Comparison of ENCODE assay signal across 26 cellular contexts in the genomic region with DNA sequence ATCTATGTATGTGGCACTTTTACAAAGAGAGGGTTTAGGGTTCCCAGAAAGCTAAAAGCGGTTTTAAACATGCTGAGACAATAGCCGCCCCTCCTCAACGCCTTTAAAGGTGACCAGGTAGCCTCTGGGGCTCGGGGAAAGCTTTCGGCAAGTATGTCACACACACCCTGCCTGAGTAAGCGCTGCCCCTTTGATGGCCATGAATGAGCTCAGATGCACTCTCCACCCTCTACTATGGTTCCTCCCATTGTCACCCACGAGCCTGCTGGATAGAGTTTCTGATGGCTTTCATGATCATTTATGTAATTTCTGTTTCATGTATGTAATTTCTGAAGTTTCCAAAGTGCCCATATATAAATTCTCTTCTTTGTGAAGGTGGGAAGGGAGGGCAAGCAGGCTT.
"Had no signal": no experiment of that assay in that cellular context is flagged by ENCODE, and none has a peak within 500 bp of the region (broad histone marks: within the 10 kb centered on the region; RNA-seq: fewer than 3 reads in every experiment).

No MANE protein-coding gene starts in this region.

- H3K4me1 Mint-ChIP-seq: memory B cell; naive B cell; stimulated activated effector memory CD8-positive, alpha-beta T cell treated with anti-CD3 and anti-CD28 coated beads, Interleukin-12 subunit alpha, Interleukin-12 subunit beta, amount 100 ng/mL, for 72 hours had no signal

- H3K9me3 ChIP-seq: gastroesophageal sphincter, heart left ventricle, mucosa of descending colon, prostate gland, right atrium auricular region, stomach, thyroid gland, upper lobe of left lung had no signal

- H3K4me2 ChIP-seq: hepatocyte had no signal

- H3K9me3 Mint-ChIP-seq: dendritic cell treated with granulocyte-macrophage colony-stimulating factor and Interleukin-4, amounts not matched to agents 40 ng/mL and 50 ng/mL, for 4 days; memory B cell; mesothelial cell of epicardium; naive B cell; natural killer cell treated with Interleukin-12 subunit alpha and Interleukin-12 subunit beta and Interleukin-15 and Interleukin-18, amount 100 ng/mL, for 72 hours; neural crest cell; stimulated activated effector memory CD8-positive, alpha-beta T cell treated with anti-CD3 and anti-CD28 coated beads, Interleukin-12 subunit alpha, Interleukin-12 subunit beta, amount 100 ng/mL, for 72 hours had no signal

- H3K27ac Mint-ChIP-seq: dendritic cell treated with granulocyte-macrophage colony-stimulating factor and Interleukin-4, amounts not matched to agents 40 ng/mL and 50 ng/mL, for 4 days; memory B cell; mesothelial cell of epicardium; natural killer cell treated with Interleukin-12 subunit alpha and Interleukin-12 subunit beta and Interleukin-15 and Interleukin-18, amount 100 ng/mL, for 72 hours; stimulated activated effector memory CD8-positive, alpha-beta T cell treated with anti-CD3 and anti-CD28 coated beads, Interleukin-12 subunit alpha, Interleukin-12 subunit beta, amount 100 ng/mL, for 72 hours had no signal

- H3K27me3 Mint-ChIP-seq: dendritic cell treated with granulocyte-macrophage colony-stimulating factor and Interleukin-4, amounts not matched to agents 40 ng/mL and 50 ng/mL, for 4 days; memory B cell; naive B cell; natural killer cell treated with Interleukin-12 subunit alpha and Interleukin-12 subunit beta and Interleukin-15 and Interleukin-18, amount 100 ng/mL, for 72 hours had no signal

- H3K27ac ChIP-seq: foreskin keratinocyte, gastroesophageal sphincter, heart left ventricle, hepatocyte, parathyroid adenoma, prostate gland, right atrium auricular region, stomach, thyroid gland, upper lobe of left lung had no signal

- H3K79me2 ChIP-seq: hepatocyte had no signal

- H3K4me3 ChIP-seq: gastroesophageal sphincter, heart left ventricle, hepatocyte, lung, mucosa of descending colon, prostate gland, right atrium auricular region, stomach, thyroid gland, upper lobe of left lung had no signal

- H3K27me3 ChIP-seq: foreskin keratinocyte, gastroesophageal sphincter, heart left ventricle, hepatocyte, right atrium auricular region, stomach, thyroid gland, upper lobe of left lung had no signal

- H2AFZ ChIP-seq: hepatocyte, parathyroid adenoma had no signal

- ATAC-seq: foreskin keratinocyte; gastroesophageal sphincter; heart left ventricle; left lobe of liver; mucosa of descending colon; natural killer cell treated with Interleukin-12 subunit alpha and Interleukin-12 subunit beta and Interleukin-15 and Interleukin-18, amount 100 ng/mL, for 72 hours; sciatic nerve; stimulated activated effector memory CD8-positive, alpha-beta T cell treated with anti-CD3 and anti-CD28 coated beads, Interleukin-12 subunit alpha, Interleukin-12 subunit beta, amount 100 ng/mL, for 72 hours had no signal

- H3K4me3 Mint-ChIP-seq: dendritic cell treated with granulocyte-macrophage colony-stimulating factor and Interleukin-4, amounts not matched to agents 40 ng/mL and 50 ng/mL, for 4 days; memory B cell; mesothelial cell of epicardium; naive B cell; natural killer cell treated with Interleukin-12 subunit alpha and Interleukin-12 subunit beta and Interleukin-15 and Interleukin-18, amount 100 ng/mL, for 72 hours; neural crest cell; stimulated activated effector memory CD8-positive, alpha-beta T cell treated with anti-CD3 and anti-CD28 coated beads, Interleukin-12 subunit alpha, Interleukin-12 subunit beta, amount 100 ng/mL, for 72 hours had no signal

- H3K36me3 ChIP-seq: prostate gland had no signal

- H3K9ac ChIP-seq: parathyroid adenoma had no signal

- DNase-seq: effector memory CD4-positive, alpha-beta T cell; foreskin keratinocyte; heart left ventricle; kidney; mucosa of descending colon; naive B cell; stimulated activated CD4-positive, alpha-beta T cell treated with anti-CD3 and anti-CD28 coated beads, Interleukin-2, amount 100 ng/mL, for 24 hours; stimulated activated CD4-positive, alpha-beta T cell treated with anti-CD3 and anti-CD28 coated beads, Interleukin-4, amount 100 ng/mL, for 24 hours; stimulated activated naive CD4-positive, alpha-beta T cell treated with Interleukin-2 at 50 U/mL for 16 hours; stomach; thyroid gland; upper lobe of left lung had no signal

- H3K4me1 ChIP-seq: gastroesophageal sphincter, heart left ventricle, parathyroid adenoma, prostate gland, right atrium auricular region, stomach, thyroid gland, upper lobe of left lung had no signal
